ENCODE assay signal across 1 cellular context in the genomic region with DNA sequence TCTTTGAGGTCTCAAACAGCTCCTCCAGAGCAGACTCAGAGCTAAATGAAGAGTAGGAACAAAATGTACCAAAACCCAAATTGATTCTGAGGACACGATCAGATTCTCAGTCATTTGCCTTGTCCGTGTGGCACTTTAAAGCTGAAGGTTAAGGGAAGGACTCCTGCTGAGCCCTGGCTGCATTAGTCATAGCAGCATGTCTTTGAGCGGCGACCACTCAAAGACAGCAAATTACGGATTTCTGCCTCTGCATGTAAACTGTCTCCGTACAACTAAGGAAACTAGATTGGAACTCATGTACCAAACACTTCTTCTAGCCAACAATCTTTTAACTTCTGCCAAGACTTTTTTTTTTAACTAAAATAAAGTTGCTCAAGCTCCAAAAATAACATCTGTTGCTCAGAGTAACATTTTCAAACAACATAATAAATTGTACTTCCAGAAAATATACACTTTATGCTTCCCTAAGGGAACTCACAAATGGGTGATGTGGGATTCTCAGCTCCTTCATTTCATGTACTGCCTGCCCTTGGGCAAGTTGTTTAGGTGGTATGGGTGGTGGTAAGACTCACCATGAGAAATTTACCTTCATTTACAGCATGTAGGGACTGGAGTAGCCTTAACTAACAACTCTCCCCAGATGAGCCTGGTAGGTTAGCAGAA.
TF ChIP-seq lines count a peak whose summit lies in the region.

No MANE protein-coding gene starts in this region.

TF ChIP-seq in HCT116, 20 proteins besides CTCF, POLR2A, EP300 and RAD21:
- TF ChIP-seq REST (IDR thresholded peaks at IDR 0.05; ENCODE audit: low read depth) (no peak), EGR1 (IDR thresholded peaks at IDR 0.05; ENCODE audit: low read depth) (no peak), ELF1 (IDR thresholded peaks at IDR 0.05; ENCODE audit: borderline replicate concordance, low read depth) (no peak), ZFX (IDR thresholded peaks at IDR 0.05) (no peak), FOSL1 (IDR thresholded peaks at IDR 0.05; ENCODE audit: low read depth) (no peak), TCF7L2 (IDR thresholded peaks at IDR 0.05; ENCODE audit: borderline replicate concordance, extremely low read depth, insufficient read depth, insufficient read length) (no peak), SP1 (IDR thresholded peaks at IDR 0.05; ENCODE audit: low read depth) (no peak), CBX3 (IDR thresholded peaks at IDR 0.05; ENCODE audit: low read depth) (no peak), YY1 (IDR thresholded peaks at IDR 0.05; ENCODE audit: extremely low read depth, insufficient replicate concordance, low read depth, low read length) (no peak), EZH2 (IDR thresholded peaks at IDR 0.05) (no peak), JUND (IDR thresholded peaks at IDR 0.05) (no peak), ZBTB33 (IDR thresholded peaks at IDR 0.05; ENCODE audit: extremely low read depth, insufficient replicate concordance, low read length) (no peak), ATF3 (IDR thresholded peaks at IDR 0.05) (no peak), POLR2AphosphoS5 (IDR thresholded peaks at IDR 0.05; ENCODE audit: low read depth, low read length) (no peak)
- TF ChIP-seq, protein P1, sequence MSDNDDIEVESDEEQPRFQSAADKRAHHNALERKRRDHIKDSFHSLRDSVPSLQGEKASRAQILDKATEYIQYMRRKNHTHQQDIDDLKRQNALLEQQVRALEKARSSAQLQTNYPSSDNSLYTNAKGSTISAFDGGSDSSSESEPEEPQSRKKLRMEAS (IDR thresholded peaks at IDR 0.05): no peak
